ENCODE assay signal across 1 cellular context in genomic region chr12:53501615-53502181, GRCh38.
TF ChIP-seq lines count a peak whose summit lies in the region.

No MANE protein-coding gene starts in this region.

TF ChIP-seq in IMR-90, 13 proteins besides CTCF, POLR2A, EP300 and RAD21 (continued from another document):
- no peak for TF ChIP-seq ELK1 (IDR thresholded peaks at IDR 0.05; ENCODE audit: borderline replicate concordance, low read depth, low read length)
- TF ChIP-seq USF2 (IDR thresholded peaks at IDR 0.05; ENCODE audit: low read depth, low read length): no peak
